8 cellular contexts compared by ENCODE assay signal in the genomic region with DNA sequence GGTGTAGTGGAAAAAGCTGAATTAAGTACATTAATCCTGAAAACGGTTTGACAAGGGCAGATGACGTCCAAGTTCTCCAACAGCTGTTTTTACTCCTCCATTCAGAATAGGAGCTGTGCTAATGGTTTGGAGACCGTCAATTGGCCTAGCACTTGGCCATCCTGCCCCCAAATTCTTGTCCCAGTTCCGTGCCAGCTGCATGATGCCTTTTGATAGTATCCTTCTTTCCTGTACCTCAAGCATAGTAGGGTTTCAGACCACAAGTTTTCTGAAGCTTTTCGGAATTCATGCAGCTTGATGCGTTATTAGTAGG. TPM values are rescaled to one million over a fixed set of nuclear protein-coding genes. Genes with fewer than 3 reads are reported as not detected.
A peak's percentile ranks its signal among the peaks of the same experiment; 100 is the strongest.
DNase-seq lines count a peak whose midpoint lies in the region; ATAC-seq, FAIRE-seq and TF ChIP-seq lines count a peak whose summit lies in the region.

No MANE protein-coding gene starts in this region.

- H3K9me3 ChIP-seq in astrocyte (ENCODE audit: insufficient read depth, low read depth, low read length): no peaks in the 10 kb centered on the region
- H3K9me3 ChIP-seq in stomach smooth muscle (ENCODE audit: control insufficient read depth in 2 of 2, low read length in 2 of 2): no peaks in the 10 kb centered on the region

- H3K4me3 Mint-ChIP-seq in astrocyte (ENCODE audit: unreplicated experiment): peak overlapping the region; percentile 97

- H3K27me3 Mint-ChIP-seq in astrocyte (ENCODE audit: low read depth, unreplicated experiment): no peaks in the 10 kb centered on the region

- peak overlapping the region; percentile 95 for H3K4me2 ChIP-seq in astrocyte (ENCODE audit: low read length)

- H3K9ac ChIP-seq in astrocyte (ENCODE audit: low read length) (peak overlapping the region; percentile 83), stomach smooth muscle (ENCODE audit: low read length in 2 of 2) (peak overlapping the region; percentile 71 to 95)

- peak; percentile 16 for ATAC-seq in HG03432 (IDR thresholded peaks at IDR 0.05; ENCODE audit: unreplicated experiment)

- H3K4me1 Mint-ChIP-seq in astrocyte (ENCODE audit: low read depth, unreplicated experiment): peaks cover 8% of the 10 kb centered on the region

- H3K27me3 ChIP-seq in astrocyte (ENCODE audit: insufficient read depth, low read length) (no peaks in the 10 kb centered on the region), stomach smooth muscle (ENCODE audit: control insufficient read depth in 1 of 2, insufficient read depth in 2 of 2, low read length in 2 of 2) (no peaks in the 10 kb centered on the region)

- FAIRE-seq in astrocyte (lab: Jason Lieb, UNC): no peak

- peaks cover 4% of the 10 kb centered on the region for H3K36me3 Mint-ChIP-seq in astrocyte (ENCODE audit: low read depth, unreplicated experiment)

- no peaks in the 10 kb centered on the region for H4K20me1 ChIP-seq in astrocyte (ENCODE audit: insufficient read depth, low read length)

- no peaks in the 10 kb centered on the region for H3K79me2 ChIP-seq in astrocyte (ENCODE audit: insufficient read depth, low read length)

- TF ChIP-seq CTCF in GM10266 (IDR thresholded peaks at IDR 0.05; ENCODE audit: control insufficient read depth, insufficient read depth, low read depth, missing control alignments) (no peak), astrocyte (IDR thresholded peaks at IDR 0.05; ENCODE audit: insufficient read depth, low read depth, low read length) (no peak)

- H3K4me1 ChIP-seq in astrocyte (ENCODE audit: insufficient read depth, low read length): peaks cover 7% of the 10 kb centered on the region
- peaks cover 9% of the 10 kb centered on the region for H3K4me1 ChIP-seq in stomach smooth muscle (ENCODE audit: control insufficient read depth, insufficient read depth, low read length)

- H2AFZ ChIP-seq in astrocyte (ENCODE audit: low read depth, low read length): peak overlapping the region; percentile 98

- H3K4me3 ChIP-seq in astrocyte (ENCODE audit: insufficient read depth, low read depth, low read length) (peak overlapping the region; percentile 89), stomach smooth muscle (ENCODE audit: low read length in 2 of 2) (peak overlapping the region; percentile 68 to 99)

- H3K9me3 Mint-ChIP-seq in astrocyte (ENCODE audit: unreplicated experiment): no peaks in the 10 kb centered on the region

- H3K36me3 ChIP-seq in astrocyte (ENCODE audit: insufficient read depth, low read length) (no peaks in the 10 kb centered on the region), stomach smooth muscle (ENCODE audit: control insufficient read depth in 2 of 2, insufficient read depth in 2 of 2, low read length in 2 of 2) (no peaks in the 10 kb centered on the region)

- DNase-seq in GM10266 (ENCODE audit: extremely low spot score) (peak; percentile 43), astrocyte (ENCODE audit: low read depth) (peak; percentile 46), iris pigment epithelial cell (ENCODE audit: low read depth) (peak; percentile 18), occipital lobe (lab: John Stamatoyannopoulos, UW) (no peak), NCI-H128 (lab: John Stamatoyannopoulos, UW; ENCODE audit: unreplicated experiment) (no peak), mesenteric fat pad (ENCODE audit: low spot score) (no peak)

- peak overlapping the region; percentile 72 for H3K27ac Mint-ChIP-seq in astrocyte (ENCODE audit: unreplicated experiment)

- H3K27ac ChIP-seq in astrocyte (ENCODE audit: low read depth, low read length) (peak overlapping the region; percentile 56), stomach smooth muscle (ENCODE audit: low read length) (peak overlapping the region; percentile 76)

RNA-seq across cellular contexts. Expression of gene LIMA1, which starts 0.6 kb away (rescaled TPM):
- 169 and 173 TPM in 2 replicates for total RNA-seq in astrocyte
- 19.7 TPM for total RNA-seq in occipital lobe
- 163 TPM for total RNA-seq in mesenteric fat pad

Comparison
In these comparisons a context has a peak if more than half of its experiments do, and no peak if none do; other contexts are left out.
1. DNase-seq: peak in GM10266 (single experiment), astrocyte (single experiment) and iris pigment epithelial cell (single experiment); none in occipital lobe (single experiment), NCI-H128 (single experiment) and mesenteric fat pad (single experiment).